7 cellular contexts compared by ENCODE assay signal in genomic region chr2:108620656-108621055, GRCh38.
A peak's percentile ranks its signal among the peaks of the same experiment; 100 is the strongest.
DNase-seq lines count a peak whose midpoint lies in the region; ATAC-seq, FAIRE-seq and TF ChIP-seq lines count a peak whose summit lies in the region.

No MANE protein-coding gene starts in this region.

- no peaks in the 10 kb centered on the region for H3K9me2 ChIP-seq in HCT116 (ENCODE audit: insufficient read depth)

- H2AK5ac ChIP-seq in H1 (ENCODE audit: low read depth, low read length), result no peak overlapping the region

- no peak overlapping the region for H3K56ac ChIP-seq in H1 (replicated peaks; ENCODE audit: insufficient read length, low read depth, low read length)

- TF ChIP-seq EP300 in H1 (IDR thresholded peaks at IDR 0.05; ENCODE audit: borderline replicate concordance in 1 of 2, low read depth in 2 of 2, low read length in 2 of 2), result no peak

- no peak overlapping the region for H2BK20ac ChIP-seq in H1 (ENCODE audit: low read length)

- no peak overlapping the region for H3K27ac ChIP-seq in HCT116 (ENCODE audit: low read depth, low read length)
- no peak overlapping the region for H3K27ac ChIP-seq in H1 (ENCODE audit: low read depth, low read length)
- peak overlapping the region; percentile 46 for H3K27ac ChIP-seq in psoas muscle

- no peak for TF ChIP-seq POLR2A in HCT116 (IDR thresholded peaks at IDR 0.05; ENCODE audit: borderline replicate concordance, extremely low read depth, insufficient read depth, insufficient read length)
- no peak for TF ChIP-seq POLR2A in H1 (IDR thresholded peaks at IDR 0.05; ENCODE audit: control extremely low read depth in 1 of 2, low read depth in 2 of 2, low read length in 2 of 2)

- intact Hi-C loops in HCT116 (cut with micrococcal nuclease), result no loop called here
- intact Hi-C loops in psoas muscle (cut with DNase I), result no loop called here

- CTCF ChIA-PET in HCT116 (lab: Charles Lee), result interaction anchor here (1.3 to 2.5 kb wide), 2 partner anchors 13 to 16 kb away, joined by 3 to 12 read pairs; no protein-coding TSS in a partner anchor
- CTCF ChIA-PET in H1 (lab: Charles Lee; ENCODE audit: partially characterized antibody), result interaction anchor here (1.0 to 10.4 kb wide), 5 partner anchors 9 to 301 kb away, joined by 3 to 167 read pairs (median 6); no protein-coding TSS in a partner anchor

- H2BK120ac ChIP-seq in H1 (replicated peaks; ENCODE audit: low read depth, low read length), result no peak overlapping the region

- no peak overlapping the region for H2BK12ac ChIP-seq in H1 (ENCODE audit: low read depth, low read length)

- H3K4me1 ChIP-seq in HCT116 (ENCODE audit: control insufficient read depth in 1 of 2, insufficient read depth in 2 of 2, low read length in 2 of 2), result peaks cover 19 to 38% of the 10 kb centered on the region in 2 experiments
- peaks cover 0 to 16% (median 12%) of the 10 kb centered on the region in 4 experiments; a peak in 6 of 7 replicates for H3K4me1 ChIP-seq in H1 (replicated peaks in 1 of 4; ENCODE audit: control insufficient read depth in 3 of 4, insufficient read depth in 4 of 4, low read length in 3 of 4)
- H3K4me1 ChIP-seq in psoas muscle, result peaks cover 29% of the 10 kb centered on the region

- RAD21 ChIA-PET in HCT116 (lab: Charles Lee; ENCODE audit: low non-redundant PET in 1 of 2, low total read pairs in 2 of 2, uncharacterized antibody in 2 of 2, unreplicated experiment in 2 of 2), result no interaction called here

- H3K14ac ChIP-seq in H1 (ENCODE audit: insufficient read length), result no peak overlapping the region

- no peak overlapping the region for H2AFZ ChIP-seq in HCT116 (ENCODE audit: low read depth, low read length, poor library complexity, severe bottlenecking)
- no peak overlapping the region for H2AFZ ChIP-seq in H1 (ENCODE audit: low read length)

- H4K91ac ChIP-seq in H1 (replicated peaks; ENCODE audit: insufficient read length, low read length), result no peak overlapping the region

- H4K8ac ChIP-seq in H1 (ENCODE audit: extremely low read depth, insufficient read depth, low read length), result no peak overlapping the region

- H3K4ac ChIP-seq in H1 (replicated peaks; ENCODE audit: insufficient read length, low read depth, low read length), result no peak overlapping the region

- ATAC-seq in HCT116, result peak; percentile 13
- ATAC-seq in psoas muscle, result peak in 1 of 4 donors; percentile 18
- ATAC-seq in HG03571 (IDR thresholded peaks at IDR 0.05; ENCODE audit: unreplicated experiment), result no peak
- no peak for ATAC-seq in HG03108 (IDR thresholded peaks at IDR 0.05; ENCODE audit: unreplicated experiment)

- peak overlapping the region; percentile 75 for H3K4me2 ChIP-seq in HCT116 (ENCODE audit: low read length)
- peak overlapping the region; percentile 51 to 66 for H3K4me2 ChIP-seq in H1 (ENCODE audit: insufficient read depth in 1 of 2, low read depth in 2 of 2, low read length in 2 of 2)

- H2BK5ac ChIP-seq in H1 (ENCODE audit: low read depth, low read length), result peak overlapping the region; percentile 76; the same call in 1 of the 2 replicates

- no peaks in the 10 kb centered on the region for H3K9me3 ChIP-seq in HCT116 (ENCODE audit: control insufficient read depth in 1 of 2, insufficient read depth in 1 of 2, low read depth in 1 of 2, low read length in 2 of 2)
- no peaks in the 10 kb centered on the region for H3K9me3 ChIP-seq in H1 (ENCODE audit: insufficient read depth in 2 of 2, low read depth in 1 of 2, low read length in 1 of 2)
- H3K9me3 ChIP-seq in psoas muscle, result no peaks in the 10 kb centered on the region

- peaks cover 3% of the 10 kb centered on the region; the same call in 1 of the 2 replicates for H3K23me2 ChIP-seq in H1 (ENCODE audit: low read depth, low read length)

- H3K79me2 ChIP-seq in HCT116 (ENCODE audit: insufficient read depth, low read length) (peaks cover 56% of the 10 kb centered on the region), H1 (ENCODE audit: control insufficient read depth in 1 of 2, insufficient read depth in 2 of 2, low read length in 2 of 2) (peaks cover 0 to 16% of the 10 kb centered on the region in 2 experiments; a peak in 1 of 4 replicates)

- H2BK15ac ChIP-seq in H1 (ENCODE audit: low read length), result no peak overlapping the region

- H3K18ac ChIP-seq in H1 (ENCODE audit: extremely low read depth, low read length), result no peak overlapping the region

- H3K36me3 ChIP-seq in HCT116 (ENCODE audit: control insufficient read depth in 1 of 2, insufficient read depth in 2 of 2, low read length in 2 of 2) (no peaks in the 10 kb centered on the region), H1 (ENCODE audit: control insufficient read depth in 2 of 4, insufficient read depth in 4 of 4, low read length in 3 of 4) (no peaks in the 10 kb centered on the region), psoas muscle (ENCODE audit: insufficient read depth in 1 of 2, low read depth in 1 of 2) (no peaks in the 10 kb centered on the region)

- no peak for TF ChIP-seq RAD21 in HCT116 (IDR thresholded peaks at IDR 0.05; ENCODE audit: low read depth)
- no peak for TF ChIP-seq RAD21 in H1 (IDR thresholded peaks at IDR 0.05 in 1 of 2, conservative IDR thresholded peaks at IDR 0.05 in 1 of 2; ENCODE audit: low read depth in 2 of 2, low read length in 2 of 2)

- BruUV-seq in HCT116 (replicated peaks; lab: Mats Ljungman, UMichigan), result no TSS peak

- no peaks in the 10 kb centered on the region for H4K20me1 ChIP-seq in HCT116 (ENCODE audit: insufficient read depth)
- H4K20me1 ChIP-seq in H1 (replicated peaks in 1 of 2; ENCODE audit: control insufficient read depth in 1 of 2, insufficient read depth in 2 of 2, low read length in 2 of 2), result no peaks in the 10 kb centered on the region

- H3K79me1 ChIP-seq in H1 (ENCODE audit: low read depth, low read length), result peaks cover 1% of the 10 kb centered on the region; the same call in 1 of the 2 replicates

- H3K9ac ChIP-seq in HCT116 (ENCODE audit: low read length), result peak overlapping the region; percentile 2; the same call in 1 of the 2 replicates
- no peak overlapping the region for H3K9ac ChIP-seq in H1 (replicated peaks in 1 of 4; ENCODE audit: extremely low read depth in 1 of 4, low read depth in 3 of 4, low read length in 3 of 4)

- no peak for TF ChIP-seq CTCF in HCT116 (IDR thresholded peaks at IDR 0.05 in 2 of 3, conservative IDR thresholded peaks at IDR 0.05 in 1 of 3; ENCODE audit: borderline replicate concordance in 1 of 3, insufficient read depth in 1 of 3, low read depth in 2 of 3, low read length in 2 of 3)
- no peak for TF ChIP-seq CTCF in H1 (IDR thresholded peaks at IDR 0.05; ENCODE audit: control extremely low read depth in 1 of 3, insufficient read depth in 1 of 3, low read depth in 1 of 3, low read length in 3 of 3)
- TF ChIP-seq CTCF in psoas muscle (IDR thresholded peaks at IDR 0.05), result no peak

- no peak overlapping the region for H3K4me3 ChIP-seq in HCT116 (replicated peaks in 1 of 2; ENCODE audit: low read depth in 1 of 2, low read length in 2 of 2)
- H3K4me3 ChIP-seq in H1 (ENCODE audit: extremely low read depth in 1 of 4, insufficient read depth in 2 of 4, low read depth in 3 of 4, low read length in 4 of 4), result peak overlapping the region in 1 of 4 experiments; percentile 49; a peak in 2 of 8 replicates
- no peak overlapping the region for H3K4me3 ChIP-seq in psoas muscle

- FAIRE-seq in H1 (lab: Jason Lieb, UNC), result no peak

- no peaks in the 10 kb centered on the region for H3K27me3 ChIP-seq in HCT116 (ENCODE audit: insufficient read depth, low read length)
- H3K27me3 ChIP-seq in H1 (replicated peaks in 1 of 4; ENCODE audit: control insufficient read depth in 3 of 4, extremely low read depth in 1 of 4, insufficient read depth in 3 of 4, low read length in 3 of 4), result no peaks in the 10 kb centered on the region
- H3K27me3 ChIP-seq in psoas muscle (ENCODE audit: insufficient read depth in 3 of 3, low read length in 2 of 3), result no peaks in the 10 kb centered on the region

- DNase-seq in HCT116 (ENCODE audit: low read depth, low spot score) (no peak), NCI-H2227 treated with DMSO at 0.1 percent for 48 hours (lab: John Stamatoyannopoulos, UW) (peak; percentile 65), H1 (ENCODE audit: low read depth in 1 of 2, low spot score in 2 of 2) (no peak), psoas muscle (no peak), NCI-H2196 treated with DMSO at 0.1 percent for 48 hours (lab: John Stamatoyannopoulos, UW; ENCODE audit: unreplicated experiment) (no peak)

- POLR2A ChIA-PET in HCT116 (lab: Charles Lee) (no interaction called here), H1 (lab: Charles Lee; ENCODE audit: partially characterized antibody) (interaction anchor here (0.8 to 1.2 kb wide), 5 partner anchors 9 to 27 kb away, joined by 3 to 4 read pairs (median 3); no protein-coding TSS in a partner anchor)

- 34% methylated on average over 3 of the region's 3 CpGs; no CpG with 5 or more reads in 1 of the 2 experiments for WGBS in H1 (ENCODE audit: extremely low coverage in 1 of 2, insufficient coverage in 1 of 2, insufficient read length in 1 of 2, insufficient replicate concordance in 2 of 2, low coverage in 1 of 2, low lambda C conversion rate in 2 of 2, missing lambda C conversion rate in 1 of 2), 2 experiments
- 59 to 74% (median 68%) methylated on average over 3 of the region's 3 CpGs for WGBS in psoas muscle, 3 donors

- peak overlapping the region; percentile 13 for H4K5ac ChIP-seq in H1 (ENCODE audit: insufficient read length, low read depth, low read length)

- H3K23ac ChIP-seq in H1 (ENCODE audit: insufficient read length), result no peak overlapping the region

TF ChIP-seq in HCT116, 20 proteins besides CTCF, POLR2A, EP300 and RAD21 (continues in another document):
- TF ChIP-seq SRF (IDR thresholded peaks at IDR 0.05; ENCODE audit: low read depth) (no peak), EZH2 (IDR thresholded peaks at IDR 0.05) (no peak), ZFX (IDR thresholded peaks at IDR 0.05) (no peak), EGR1 (IDR thresholded peaks at IDR 0.05; ENCODE audit: low read depth) (no peak), SIN3A (IDR thresholded peaks at IDR 0.05; ENCODE audit: low read depth) (no peak), MAX (IDR thresholded peaks at IDR 0.05) (no peak), YY1 (IDR thresholded peaks at IDR 0.05; ENCODE audit: extremely low read depth, insufficient replicate concordance, low read depth, low read length) (no peak)
